In the genomic region with DNA sequence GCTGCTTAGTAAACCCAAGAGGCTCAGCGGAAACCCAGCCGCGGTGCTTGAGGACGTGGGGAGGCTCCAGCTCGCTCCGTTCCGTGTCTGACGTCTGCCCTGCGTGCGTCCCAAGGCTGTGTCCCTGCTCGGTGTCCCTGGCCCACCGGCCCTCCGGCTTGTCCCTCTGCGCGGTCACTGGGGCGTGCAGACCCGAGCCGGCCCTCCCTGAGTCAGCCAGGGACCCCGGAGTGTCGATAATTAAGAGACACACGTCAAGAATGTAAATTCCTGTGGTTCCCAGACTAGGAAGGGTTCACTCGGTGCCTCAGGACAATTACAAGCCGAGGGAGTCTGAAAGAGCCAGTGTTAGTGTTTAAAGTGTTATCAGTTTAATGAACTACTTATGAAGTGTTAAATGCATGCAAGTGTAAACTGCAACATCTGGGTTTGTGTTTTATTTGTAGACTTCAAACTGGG, we compare ENCODE assay signal across 12 cellular contexts.
A peak's percentile ranks its signal among the peaks of the same experiment; 100 is the strongest.
DNase-seq lines count a peak whose midpoint lies in the region; ATAC-seq, FAIRE-seq and TF ChIP-seq lines count a peak whose summit lies in the region.
"Had no signal": no experiment of that assay in that cellular context is flagged by ENCODE, and none has a peak within 500 bp of the region (broad histone marks: within the 10 kb centered on the region; RNA-seq: fewer than 3 reads in every experiment).

No MANE protein-coding gene starts in this region.

- H3K23ac ChIP-seq in H1 (ENCODE audit: insufficient read length) = no peak overlapping the region

- H4K8ac ChIP-seq in H1 (ENCODE audit: extremely low read depth, insufficient read depth, low read length) = peak overlapping the region; percentile 54; the same call in 1 of the 2 replicates

- no peak overlapping the region for H2BK120ac ChIP-seq in H1 (replicated peaks; ENCODE audit: low read depth, low read length)

- no peak overlapping the region for H3K56ac ChIP-seq in H1 (replicated peaks; ENCODE audit: insufficient read length, low read depth, low read length)

- no peak overlapping the region for H3K27ac Mint-ChIP-seq in T-helper 2 cell treated with Interferon-gamma antibody and Interleukin-4, amounts not matched to agents 5 μg/mL and 100 μg/mL, for 36 hours

- POLR2A ChIA-PET in AG04449 (lab: Yijun Ruan, JAX) (no interaction called here), H1 (lab: Charles Lee; ENCODE audit: partially characterized antibody) (interaction anchor here (0.6 kb wide), 1 partner anchor 225 kb away, joined by 3 read pairs; no protein-coding TSS in a partner anchor)

- H3K27ac ChIP-seq in HUES48 (ENCODE audit: low read depth, low read length) = no peak overlapping the region
- H3K27ac ChIP-seq in H1 (ENCODE audit: low read depth, low read length) = no peak overlapping the region

- ATAC-seq in left lobe of liver (peak; percentile 14), HG02973 (IDR thresholded peaks at IDR 0.05; ENCODE audit: unreplicated experiment) (no peak)
- ATAC-seq: PC-3 had no signal

- H2BK12ac ChIP-seq in H1 (ENCODE audit: low read depth, low read length) = peak overlapping the region; percentile 98

- no peak overlapping the region for H4K5ac ChIP-seq in H1 (ENCODE audit: insufficient read length, low read depth, low read length)

- peak overlapping the region; percentile 92 to 94 for H3K4me2 ChIP-seq in H1 (ENCODE audit: insufficient read depth in 1 of 2, low read depth in 2 of 2, low read length in 2 of 2)

- TF ChIP-seq CTCF in AG04449 (IDR thresholded peaks at IDR 0.05; ENCODE audit: insufficient read depth, low read length, missing control alignments) = no peak
- no peak for TF ChIP-seq CTCF in H1 (IDR thresholded peaks at IDR 0.05; ENCODE audit: control extremely low read depth in 1 of 3, insufficient read depth in 1 of 3, low read depth in 1 of 3, low read length in 3 of 3)

- H3K9me3 ChIP-seq in HUES48 (ENCODE audit: control insufficient read depth, insufficient read depth, low read length) (no peaks in the 10 kb centered on the region), H1 (ENCODE audit: insufficient read depth in 2 of 2, low read depth in 1 of 2, low read length in 1 of 2) (0 out of 4 replicates have a peak, but pooled peaks cover 0 to 2% of the 10 kb centered on the region in 2 experiments)

- H3K9me3 Mint-ChIP-seq in T-helper 2 cell treated with Interferon-gamma antibody and Interleukin-4, amounts not matched to agents 5 μg/mL and 100 μg/mL, for 36 hours = no peaks in the 10 kb centered on the region

- H3K18ac ChIP-seq in H1 (ENCODE audit: extremely low read depth, low read length) = peak overlapping the region; percentile 92

- no peak for TF ChIP-seq EP300 in H1 (IDR thresholded peaks at IDR 0.05; ENCODE audit: borderline replicate concordance in 1 of 2, low read depth in 2 of 2, low read length in 2 of 2)

- peak; percentile 7 for FAIRE-seq in H1 (lab: Jason Lieb, UNC)
- FAIRE-seq: TTC549 had no signal

- H3K4me1 Mint-ChIP-seq in T-helper 2 cell treated with Interferon-gamma antibody and Interleukin-4, amounts not matched to agents 5 μg/mL and 100 μg/mL, for 36 hours (ENCODE audit: low read depth) = peaks cover 5% of the 10 kb centered on the region

- whole genome bisulfite sequencing in H1 (ENCODE audit: extremely low coverage in 1 of 2, insufficient coverage in 1 of 2, insufficient read length in 1 of 2, insufficient replicate concordance in 2 of 2, low coverage in 1 of 2, low lambda C conversion rate in 2 of 2, missing lambda C conversion rate in 1 of 2), 2 experiments = 6% methylated on average over 23 of the region's 23 CpGs; no CpG with 5 or more reads in 1 of the 2 experiments

- no peak overlapping the region for H2BK15ac ChIP-seq in H1 (ENCODE audit: low read length)

- no peak overlapping the region for H3K14ac ChIP-seq in H1 (ENCODE audit: insufficient read length)

- peaks cover 32% of the 10 kb centered on the region for H3K27me3 Mint-ChIP-seq in T-helper 2 cell treated with Interferon-gamma antibody and Interleukin-4, amounts not matched to agents 5 μg/mL and 100 μg/mL, for 36 hours (ENCODE audit: low read depth)

- H2AFZ ChIP-seq in H1 (ENCODE audit: low read length) = peak overlapping the region; percentile 74

- no peak overlapping the region for H3K4ac ChIP-seq in H1 (replicated peaks; ENCODE audit: insufficient read length, low read depth, low read length)

- no peak overlapping the region for H2BK5ac ChIP-seq in H1 (ENCODE audit: low read depth, low read length)

- H3K79me2 ChIP-seq in H1 (ENCODE audit: control insufficient read depth in 1 of 2, insufficient read depth in 2 of 2, low read length in 2 of 2) = no peaks in the 10 kb centered on the region

- no peak overlapping the region for H3K4me3 Mint-ChIP-seq in T-helper 2 cell treated with Interferon-gamma antibody and Interleukin-4, amounts not matched to agents 5 μg/mL and 100 μg/mL, for 36 hours

- no peaks in the 10 kb centered on the region for H4K20me1 ChIP-seq in H1 (replicated peaks in 1 of 2; ENCODE audit: control insufficient read depth in 1 of 2, insufficient read depth in 2 of 2, low read length in 2 of 2)

- no peaks in the 10 kb centered on the region for H3K36me3 Mint-ChIP-seq in T-helper 2 cell treated with Interferon-gamma antibody and Interleukin-4, amounts not matched to agents 5 μg/mL and 100 μg/mL, for 36 hours (ENCODE audit: low read depth)

- H3K23me2 ChIP-seq in H1 (ENCODE audit: low read depth, low read length) = peaks cover 12% of the 10 kb centered on the region

- no peak overlapping the region for H4K91ac ChIP-seq in H1 (replicated peaks; ENCODE audit: insufficient read length, low read length)

- no peaks in the 10 kb centered on the region for H3K36me3 ChIP-seq in HUES48 (ENCODE audit: control insufficient read depth, insufficient read depth, low read length)
- no peaks in the 10 kb centered on the region; a peak in 1 of 8 replicates for H3K36me3 ChIP-seq in H1 (ENCODE audit: control insufficient read depth in 2 of 4, insufficient read depth in 4 of 4, low read length in 3 of 4)

- H3K79me1 ChIP-seq in H1 (ENCODE audit: low read depth, low read length) = no peaks in the 10 kb centered on the region

- H3K9ac ChIP-seq in HUES48 (ENCODE audit: low read depth, low read length) (no peak overlapping the region; the same call in 1 of the 2 replicates), H1 (replicated peaks in 1 of 4; ENCODE audit: extremely low read depth in 1 of 4, low read depth in 3 of 4, low read length in 3 of 4) (no peak overlapping the region; a peak in 1 of 7 replicates)

- H3K4me1 ChIP-seq in HUES48 (ENCODE audit: control insufficient read depth, insufficient read depth, low read length) = peaks cover 22% of the 10 kb centered on the region
- H3K4me1 ChIP-seq in H1 (replicated peaks in 1 of 4; ENCODE audit: control insufficient read depth in 3 of 4, insufficient read depth in 4 of 4, low read length in 3 of 4) = peaks cover 5 to 21% (median 13%) of the 10 kb centered on the region in 4 experiments

- peak overlapping the region; percentile 42 for H3K4me3 ChIP-seq in AG04449 (ENCODE audit: low read depth, low read length)
- peak overlapping the region; percentile 50 for H3K4me3 ChIP-seq in HUES48 (ENCODE audit: low read depth, low read length)
- H3K4me3 ChIP-seq in H1 (ENCODE audit: extremely low read depth in 1 of 4, insufficient read depth in 2 of 4, low read depth in 3 of 4, low read length in 4 of 4) = peak overlapping the region; percentile 16 to 68 (median 52); a peak in 7 of 8 replicates

- no peak for TF ChIP-seq POLR2A in H1 (IDR thresholded peaks at IDR 0.05; ENCODE audit: control extremely low read depth in 1 of 2, low read depth in 2 of 2, low read length in 2 of 2)

- no peak for TF ChIP-seq RAD21 in H1 (IDR thresholded peaks at IDR 0.05 in 1 of 2, conservative IDR thresholded peaks at IDR 0.05 in 1 of 2; ENCODE audit: low read depth in 2 of 2, low read length in 2 of 2)

- DNase-seq in AG04449 (ENCODE audit: low read depth, low spot score) (no peak), H1 (ENCODE audit: low read depth in 1 of 2, low spot score in 2 of 2) (peak in 1 of 2 experiments; percentile 54), left lobe of liver (ENCODE audit: low spot score) (no peak), cortex of kidney (lab: John Stamatoyannopoulos, UW) (no peak), HuH-7.5 (ENCODE audit: low spot score) (no peak)
- DNase-seq in T-helper 2 cell treated with Interferon-gamma antibody and Interleukin-4, amounts not matched to agents 5 μg/mL and 100 μg/mL, for 36 hours (ENCODE audit: low spot score) = no peak
- DNase-seq: NCI-H1417, occipital lobe, PC-3 had no signal

- CTCF ChIA-PET in AG04449 (lab: Yijun Ruan, JAX) = interaction anchor here (0.6 to 6.4 kb wide), 11 partner anchors 10 to 949 kb away, joined by 3 to 88 read pairs (median 7); no protein-coding TSS in a partner anchor
- CTCF ChIA-PET in H1 (lab: Charles Lee; ENCODE audit: partially characterized antibody) = interaction anchor here (1.0 to 2.5 kb wide), 12 partner anchors 7 to 354 kb away, joined by 3 to 16 read pairs (median 4); no protein-coding TSS in a partner anchor

- no peak overlapping the region for H2AK5ac ChIP-seq in H1 (ENCODE audit: low read depth, low read length)

- H2BK20ac ChIP-seq in H1 (ENCODE audit: low read length) = no peak overlapping the region

- H3K27me3 ChIP-seq in HUES48 (ENCODE audit: control insufficient read depth, insufficient read depth, low read length) = peaks cover 25% of the 10 kb centered on the region
- H3K27me3 ChIP-seq in H1 (replicated peaks in 1 of 4; ENCODE audit: control insufficient read depth in 3 of 4, extremely low read depth in 1 of 4, insufficient read depth in 3 of 4, low read length in 3 of 4) = peaks cover 11 to 16% (median 13%) of the 10 kb centered on the region in 4 experiments

TF ChIP-seq in H1, 55 proteins besides CTCF, POLR2A, EP300 and RAD21:
- no peak for TF ChIP-seq POU5F1 (IDR thresholded peaks at IDR 0.05; ENCODE audit: low read depth, low read length)
- TF ChIP-seq EZH2 (IDR thresholded peaks at IDR 0.05; ENCODE audit: low read depth, low read length, severe bottlenecking) = peak; percentile 7
- peak; percentile 0; the same call in 1 of the 2 replicates for TF ChIP-seq SUZ12 (IDR thresholded peaks at IDR 0.05; ENCODE audit: low read length)
- no peak for TF ChIP-seq CHD2 (IDR thresholded peaks at IDR 0.05; ENCODE audit: low read length)
